In genomic region chr10:13672505-13672904, GRCh38 we compare ENCODE assay signal across 23 cellular contexts.
DNase-seq lines count a peak whose midpoint lies in the region; ATAC-seq, FAIRE-seq and TF ChIP-seq lines count a peak whose summit lies in the region.
"Had no signal": no experiment of that assay in that cellular context is flagged by ENCODE, and none has a peak within 500 bp of the region (broad histone marks: within the 10 kb centered on the region; RNA-seq: fewer than 3 reads in every experiment).

No MANE protein-coding gene starts in this region.

- H3K9me3 ChIP-seq in mesenchymal stem cell (ENCODE audit: control insufficient read depth, low read length) = no peaks in the 10 kb centered on the region
- H3K9me3 ChIP-seq in thymus (ENCODE audit: control insufficient read depth) = no peaks in the 10 kb centered on the region
- H3K9me3 ChIP-seq: A549, heart left ventricle, uterus had no signal

- POLR2A ChIA-PET in WTC11 (lab: Charles Lee) = no interaction called here
- POLR2A ChIA-PET in activated CD4-positive, alpha-beta memory T cell treated with anti-CD3 and anti-CD28 coated beads for 36 hours (lab: Charles Lee) = no interaction called here

- WGBS in mesenchymal stem cell = 71% methylated on average over 5 of the region's 7 CpGs
- 87% methylated on average over 7 of the region's 7 CpGs for WGBS in thymus

- FAIRE-seq in D721Med (lab: Jason Lieb, UNC) = no peak
- FAIRE-seq: A549, astrocyte had no signal

- H4K8ac ChIP-seq in mesenchymal stem cell (ENCODE audit: low read length) = no peak overlapping the region

- no peak overlapping the region for H3K14ac ChIP-seq in mesenchymal stem cell (ENCODE audit: low read length in 2 of 2)

- peaks cover 32% of the 10 kb centered on the region for H3K79me1 ChIP-seq in mesenchymal stem cell (replicated peaks; ENCODE audit: low read length, poor library complexity, severe bottlenecking)

- H2AFZ ChIP-seq in mesenchymal stem cell (ENCODE audit: low read depth, low read length) = no peak overlapping the region

- H3K27me3 ChIP-seq in mesenchymal stem cell (ENCODE audit: control insufficient read depth in 1 of 2, insufficient read depth in 1 of 2, low read length in 2 of 2) = no peaks in the 10 kb centered on the region
- H3K27me3 ChIP-seq in thymus (ENCODE audit: control insufficient read depth, insufficient read depth) = no peaks in the 10 kb centered on the region
- H3K27me3 ChIP-seq: BLaER1 treated with 17β-estradiol and CSF1 and Interleukin-3, amounts not matched to agents 10 nM and 100 nM; heart left ventricle; uterus had no signal

- CTCF ChIA-PET in WTC11 (lab: Charles Lee) = interaction anchor here (0.7 to 1.4 kb wide), 2 partner anchors 13 to 86 kb away, joined by 3 read pairs; partner anchors contain the start of gene PRPF18
- CTCF ChIA-PET in activated CD4-positive, alpha-beta memory T cell treated with anti-CD3 and anti-CD28 coated beads for 36 hours (lab: Charles Lee) = no interaction called here

- H3K18ac ChIP-seq in mesenchymal stem cell (ENCODE audit: low read depth in 1 of 2, low read length in 2 of 2) = no peak overlapping the region

- H3K4me3 ChIP-seq in mesenchymal stem cell (ENCODE audit: insufficient read depth in 1 of 2, low read depth in 1 of 2, low read length in 2 of 2) (no peak overlapping the region), thymus (ENCODE audit: low read length) (no peak overlapping the region)
- H3K4me3 ChIP-seq: A549; BLaER1 treated with 17β-estradiol and CSF1 and Interleukin-3, amounts not matched to agents 10 nM and 100 nM; heart left ventricle; uterus had no signal

- H3K4ac ChIP-seq in mesenchymal stem cell (ENCODE audit: low read depth in 1 of 2, low read length in 2 of 2) = no peak overlapping the region

- peaks cover 43% of the 10 kb centered on the region for H3K4me1 Mint-ChIP-seq in WTC11
- H3K4me1 Mint-ChIP-seq in activated CD4-positive, alpha-beta memory T cell treated with anti-CD3 and anti-CD28 coated beads for 36 hours (ENCODE audit: low read depth) = no peaks in the 10 kb centered on the region
- H3K4me1 Mint-ChIP-seq: activated naive CD4-positive, alpha-beta T cell treated with anti-CD3 and anti-CD28 coated beads, Interleukin-2, amount 10 ng/mL, durations not matched to agents 7 days and 5 days; natural killer cell; T-cell had no signal

- no peak overlapping the region for H2BK5ac ChIP-seq in mesenchymal stem cell (ENCODE audit: low read depth, low read length, poor library complexity, severe bottlenecking)

- no peaks in the 10 kb centered on the region for H3K9me3 Mint-ChIP-seq in WTC11
- H3K9me3 Mint-ChIP-seq in activated CD4-positive, alpha-beta memory T cell treated with anti-CD3 and anti-CD28 coated beads for 36 hours = no peaks in the 10 kb centered on the region
- no peaks in the 10 kb centered on the region for H3K9me3 Mint-ChIP-seq in activated naive CD4-positive, alpha-beta T cell treated with anti-CD3 and anti-CD28 coated beads, Interleukin-2, amount 50 U/mL, for 72 hours
- H3K9me3 Mint-ChIP-seq: activated naive CD4-positive, alpha-beta T cell treated with anti-CD3 and anti-CD28 coated beads, Interleukin-2, amount 10 ng/mL, durations not matched to agents 7 days and 5 days; effector memory CD8-positive, alpha-beta T cell; natural killer cell; T-cell had no signal

- no peak overlapping the region for H2BK120ac ChIP-seq in mesenchymal stem cell (ENCODE audit: low read depth, low read length)

- H3K9ac ChIP-seq in mesenchymal stem cell (ENCODE audit: low read length) = no peak overlapping the region
- H3K9ac ChIP-seq: BLaER1 treated with 17β-estradiol and CSF1 and Interleukin-3, amounts not matched to agents 10 nM and 100 nM had no signal

- TF ChIP-seq CTCF in WTC11 (IDR thresholded peaks at IDR 0.05) = no peak
- no peak for TF ChIP-seq CTCF in D721Med (IDR thresholded peaks at IDR 0.05; ENCODE audit: insufficient read depth, missing control alignments)

- no peaks in the 10 kb centered on the region for H3K27me3 Mint-ChIP-seq in WTC11 (ENCODE audit: low read depth)
- H3K27me3 Mint-ChIP-seq in activated CD4-positive, alpha-beta memory T cell treated with anti-CD3 and anti-CD28 coated beads for 36 hours = peaks cover 8% of the 10 kb centered on the region
- H3K27me3 Mint-ChIP-seq: activated naive CD4-positive, alpha-beta T cell treated with anti-CD3 and anti-CD28 coated beads, Interleukin-2, amount 10 ng/mL, durations not matched to agents 7 days and 5 days had no signal

- no peak overlapping the region for H2BK12ac ChIP-seq in mesenchymal stem cell (ENCODE audit: low read length in 2 of 2)

- peaks cover 22% of the 10 kb centered on the region for H3K4me1 ChIP-seq in mesenchymal stem cell (ENCODE audit: control insufficient read depth, insufficient read depth, low read depth, low read length)
- no peaks in the 10 kb centered on the region for H3K4me1 ChIP-seq in thymus (ENCODE audit: control insufficient read depth, insufficient read depth, low read length)
- H3K4me1 ChIP-seq: BLaER1 treated with 17β-estradiol and CSF1 and Interleukin-3, amounts not matched to agents 10 nM and 100 nM; uterus had no signal

- H3K27ac Mint-ChIP-seq in WTC11 = peak overlapping the region; percentile 71
- H3K27ac Mint-ChIP-seq in activated CD4-positive, alpha-beta memory T cell treated with anti-CD3 and anti-CD28 coated beads for 36 hours = no peak overlapping the region
- H3K27ac Mint-ChIP-seq in activated naive CD4-positive, alpha-beta T cell treated with anti-CD3 and anti-CD28 coated beads, Interleukin-2, amount 50 U/mL, for 72 hours = peak overlapping the region in 1 of 2 donors; percentile 36
- H3K27ac Mint-ChIP-seq: activated naive CD4-positive, alpha-beta T cell treated with anti-CD3 and anti-CD28 coated beads, Interleukin-2, amount 10 ng/mL, durations not matched to agents 7 days and 5 days; effector memory CD8-positive, alpha-beta T cell; natural killer cell; T-cell had no signal

- ATAC-seq in WTC11 = peak; percentile 78
- ATAC-seq in activated naive CD4-positive, alpha-beta T cell treated with anti-CD3 and anti-CD28 coated beads, Interleukin-2, amount 50 U/mL, for 72 hours = no peak
- ATAC-seq: A549; effector memory CD8-positive, alpha-beta T cell; heart left ventricle; natural killer cell; T-cell had no signal

- H2BK15ac ChIP-seq in mesenchymal stem cell (ENCODE audit: low read depth, poor library complexity, severe bottlenecking) = no peak overlapping the region

- peaks cover 53 to 84% of the 10 kb centered on the region in 2 experiments for H3K36me3 ChIP-seq in mesenchymal stem cell (ENCODE audit: control insufficient read depth in 1 of 2, insufficient read depth in 2 of 2, low read depth in 1 of 2, low read length in 2 of 2)
- H3K36me3 ChIP-seq in thymus (ENCODE audit: control insufficient read depth, insufficient read depth) = peaks cover 7% of the 10 kb centered on the region
- H3K36me3 ChIP-seq: uterus had no signal

- DNase-seq in NCI-H1105 treated with DMSO at 0.1 percent for 48 hours (lab: John Stamatoyannopoulos, UW) = peak; percentile 23
- DNase-seq in NCI-H1105 (lab: John Stamatoyannopoulos, UW) = no peak
- no peak for DNase-seq in WTC11 (ENCODE audit: low spot score)
- DNase-seq in mesenchymal stem cell = no peak
- no peak for DNase-seq in activated CD4-positive, alpha-beta memory T cell treated with anti-CD3 and anti-CD28 coated beads for 36 hours
- DNase-seq in D721Med (ENCODE audit: insufficient read length, low spot score) = no peak
- no peak for DNase-seq in activated naive CD4-positive, alpha-beta T cell treated with anti-CD3 and anti-CD28 coated beads, Interleukin-2, amount 50 U/mL, for 72 hours (ENCODE audit: low spot score in 2 of 2)
- DNase-seq: activated CD4-positive, alpha-beta T cell treated with anti-CD3 and anti-CD28 coated beads, Interleukin-2, amount 50 U/mL, for 48 hours; activated naive CD4-positive, alpha-beta T cell treated with anti-CD3 and anti-CD28 coated beads, Interleukin-2, amount 10 ng/mL, durations not matched to agents 7 days and 5 days; cerebellar nuclear complex; effector memory CD8-positive, alpha-beta T cell; GDM1; heart left ventricle; islet precursor cell; natural killer cell; NCI-H1694; NCI-H446 treated with DMSO at 0.1 percent for 48 hours; T-cell; uterus had no signal

- no peak overlapping the region for H4K91ac ChIP-seq in mesenchymal stem cell (ENCODE audit: low read length)

- intact Hi-C loops in activated CD4-positive, alpha-beta memory T cell treated with anti-CD3 and anti-CD28 coated beads for 36 hours (cut with micrococcal nuclease) = no loop called here

- no peak overlapping the region for H3K4me3 Mint-ChIP-seq in WTC11
- no peak overlapping the region for H3K4me3 Mint-ChIP-seq in activated CD4-positive, alpha-beta memory T cell treated with anti-CD3 and anti-CD28 coated beads for 36 hours
- H3K4me3 Mint-ChIP-seq: activated naive CD4-positive, alpha-beta T cell treated with anti-CD3 and anti-CD28 coated beads, Interleukin-2, amount 10 ng/mL, durations not matched to agents 7 days and 5 days; effector memory CD8-positive, alpha-beta T cell; natural killer cell; T-cell had no signal

- H3K27ac ChIP-seq in mesenchymal stem cell (ENCODE audit: low read length, poor library complexity, severe bottlenecking) = peak overlapping the region; percentile 41
- H3K27ac ChIP-seq in thymus (ENCODE audit: low read depth) = peak overlapping the region; percentile 52
- H3K27ac ChIP-seq: A549; BLaER1 treated with 17β-estradiol and CSF1 and Interleukin-3, amounts not matched to agents 10 nM and 100 nM; heart left ventricle; uterus had no signal

- H3K4me2 ChIP-seq in mesenchymal stem cell (ENCODE audit: low read length, poor library complexity, severe bottlenecking) = no peak overlapping the region
- H3K4me2 ChIP-seq: A549; BLaER1 treated with 17β-estradiol and CSF1 and Interleukin-3, amounts not matched to agents 10 nM and 100 nM had no signal

- no peak overlapping the region for H3K23ac ChIP-seq in mesenchymal stem cell (ENCODE audit: low read length in 2 of 2)

- H3K36me3 Mint-ChIP-seq in WTC11 = peaks cover 11% of the 10 kb centered on the region; the same call in 1 of the 2 replicates
- peaks cover 3% of the 10 kb centered on the region for H3K36me3 Mint-ChIP-seq in activated CD4-positive, alpha-beta memory T cell treated with anti-CD3 and anti-CD28 coated beads for 36 hours
- no peaks in the 10 kb centered on the region for H3K36me3 Mint-ChIP-seq in activated naive CD4-positive, alpha-beta T cell treated with anti-CD3 and anti-CD28 coated beads, Interleukin-2, amount 50 U/mL, for 72 hours
- H3K36me3 Mint-ChIP-seq: activated naive CD4-positive, alpha-beta T cell treated with anti-CD3 and anti-CD28 coated beads, Interleukin-2, amount 10 ng/mL, durations not matched to agents 7 days and 5 days; natural killer cell had no signal

- no peak overlapping the region for H2AK5ac ChIP-seq in mesenchymal stem cell (ENCODE audit: low read length, severe bottlenecking)

TF ChIP-seq in WTC11, 78 proteins besides CTCF, POLR2A, EP300 and RAD21 (continues in another document):
- TF ChIP-seq NFYB (CRISPR knock-in tag; conservative IDR thresholded peaks at IDR 0.05; ENCODE audit: low read depth) = no peak
